In genomic region chr12:53975019-53975815, GRCh38 we compare ENCODE assay signal across 11 cellular contexts. TPM values are rescaled to one million over a fixed set of nuclear protein-coding genes. Genes with fewer than 3 reads are reported as not detected.
A peak's percentile ranks its signal among the peaks of the same experiment; 100 is the strongest.
DNase-seq lines count a peak whose midpoint lies in the region; ATAC-seq, FAIRE-seq and TF ChIP-seq lines count a peak whose summit lies in the region.
"Had no signal": no experiment of that assay in that cellular context is flagged by ENCODE, and none has a peak within 500 bp of the region (broad histone marks: within the 10 kb centered on the region; RNA-seq: fewer than 3 reads in every experiment).

No MANE protein-coding gene starts in this region.

- H3K9me3 ChIP-seq in kidney (ENCODE audit: control insufficient read depth in 1 of 2, low read length in 2 of 2) (no peaks in the 10 kb centered on the region), thymus (ENCODE audit: control insufficient read depth) (no peaks in the 10 kb centered on the region)

- no peaks in the 10 kb centered on the region for H3K9me3 Mint-ChIP-seq in activated T-cell treated with anti-CD3 and anti-CD28 coated beads, Interleukin-2, amount 50 U/mL, for 72 hours

- H3K36me3 ChIP-seq in kidney (ENCODE audit: control insufficient read depth in 1 of 2, insufficient read depth in 2 of 2, low read length in 2 of 2), result no peaks in the 10 kb centered on the region
- no peaks in the 10 kb centered on the region for H3K36me3 ChIP-seq in thymus (ENCODE audit: control insufficient read depth, insufficient read depth)

- no peak overlapping the region for H3K27ac Mint-ChIP-seq in activated T-cell treated with anti-CD3 and anti-CD28 coated beads, Interleukin-2, amount 50 U/mL, for 72 hours

- H3K27ac ChIP-seq in VCaP, result peak overlapping the region; percentile 56; the same call in 1 of the 2 replicates
- H3K27ac ChIP-seq in kidney (ENCODE audit: low read depth in 2 of 2, low read length in 2 of 2), result no peak overlapping the region
- H3K27ac ChIP-seq in thymus (ENCODE audit: low read depth), result no peak overlapping the region

- no peak for FAIRE-seq in kidney (lab: Jason Lieb, UNC)

- DNase-seq in activated T-cell treated with anti-CD3 and anti-CD28 coated beads, Interleukin-2, amount 50 U/mL, for 72 hours, result no peak
- no peak for DNase-seq in activated T-cell treated with anti-CD3 and anti-CD28 coated beads for 4 hours
- DNase-seq in kidney, result no peak
- DNase-seq in GF-D8 (lab: John Stamatoyannopoulos, UW), result no peak
- no peak for DNase-seq in stimulated activated CD4-positive, alpha-beta T cell treated with anti-CD3 and anti-CD28 coated beads, Interleukin-2, amount 100 ng/mL, for 24 hours
- DNase-seq: activated CD8-positive, alpha-beta memory T cell treated with anti-CD3 and anti-CD28 coated beads, Interleukin-2, amount 50 U/mL, for 4 hours; DMS79 had no signal

- H3K4me3 ChIP-seq in kidney (ENCODE audit: low read length in 2 of 2) (peak overlapping the region; percentile 24 to 49), thymus (ENCODE audit: low read length) (peak overlapping the region; percentile 30)

- H3K27me3 Mint-ChIP-seq in activated T-cell treated with anti-CD3 and anti-CD28 coated beads, Interleukin-2, amount 50 U/mL, for 72 hours (ENCODE audit: low read depth), result peaks cover 85% of the 10 kb centered on the region

- intact Hi-C loops in kidney (cut with DNase I), result no loop called here

- whole genome bisulfite sequencing in thymus, result 4% methylated on average over 49 of the region's 49 CpGs

- peaks cover 3% of the 10 kb centered on the region in 2 donors for H3K36me3 Mint-ChIP-seq in activated T-cell treated with anti-CD3 and anti-CD28 coated beads, Interleukin-2, amount 50 U/mL, for 72 hours (ENCODE audit: insufficient read depth in 2 of 2)

- H3K4me1 Mint-ChIP-seq in activated T-cell treated with anti-CD3 and anti-CD28 coated beads, Interleukin-2, amount 50 U/mL, for 72 hours (ENCODE audit: low read depth), result peaks cover 19% of the 10 kb centered on the region

- H3K4me1 ChIP-seq in kidney (ENCODE audit: control insufficient read depth in 1 of 2, insufficient read depth in 1 of 2, low read depth in 1 of 2, low read length in 2 of 2), result peaks cover 0 to 5% of the 10 kb centered on the region in 2 donors
- no peaks in the 10 kb centered on the region for H3K4me1 ChIP-seq in thymus (ENCODE audit: control insufficient read depth, insufficient read depth, low read length)

- TF ChIP-seq CTCF in VCaP (conservative IDR thresholded peaks at IDR 0.05) (no peak), kidney (IDR thresholded peaks at IDR 0.05; ENCODE audit: borderline replicate concordance, extremely low read depth, insufficient read depth) (no peak)

- ATAC-seq in activated T-cell treated with anti-CD3 and anti-CD28 coated beads, Interleukin-2, amount 50 U/mL, for 72 hours (replicated peaks in 1 of 2), result no peak
- ATAC-seq in HG03439 (IDR thresholded peaks at IDR 0.05; ENCODE audit: unreplicated experiment), result no peak

- peak overlapping the region; percentile 63 to 77 for H3K4me3 Mint-ChIP-seq in activated T-cell treated with anti-CD3 and anti-CD28 coated beads, Interleukin-2, amount 50 U/mL, for 72 hours

- H3K9ac ChIP-seq in kidney (ENCODE audit: low read length in 2 of 2), result no peak overlapping the region

- H3K27me3 ChIP-seq in thymus (ENCODE audit: control insufficient read depth, insufficient read depth), result peaks cover 87% of the 10 kb centered on the region

RNA-seq across cellular contexts. Expression of gene HOTAIR, which starts 0.5 kb away (rescaled TPM):
- total RNA-seq in activated T-cell treated with anti-CD3 and anti-CD28 coated beads, Interleukin-2, amount 50 U/mL, for 72 hours, result not detected
- total RNA-seq in kidney, result 0.76 TPM
- polyA plus RNA-seq in kidney (ENCODE audit: insufficient read depth, low read depth, low replicate concordance) (0.52 TPM), thymus (0.25 TPM)
- polyA plus RNA-seq: esophagus had no signal

RNA-seq across cellular contexts. Expression of gene HOXC11, which starts 2.3 kb away (rescaled TPM):
- total RNA-seq in activated T-cell treated with anti-CD3 and anti-CD28 coated beads, Interleukin-2, amount 50 U/mL, for 72 hours, result not detected
- total RNA-seq in kidney, result 1.4 TPM
- polyA plus RNA-seq in kidney (ENCODE audit: insufficient read depth, low read depth, low replicate concordance), result 0.75 TPM
- 0.21 TPM for polyA plus RNA-seq in thymus
- polyA plus RNA-seq: esophagus had no signal

RNA-seq across cellular contexts. Expression of gene HOXC10, which starts 9.7 kb away (rescaled TPM):
- total RNA-seq in activated T-cell treated with anti-CD3 and anti-CD28 coated beads, Interleukin-2, amount 50 U/mL, for 72 hours, result not detected
- 50.7 TPM for total RNA-seq in kidney
- polyA plus RNA-seq in kidney (ENCODE audit: insufficient read depth, low read depth, low replicate concordance) (49.7 TPM), thymus (0.14 TPM)

RNA-seq across cellular contexts. Expression of gene HOXC12, which starts 20.5 kb away (rescaled TPM):
- total RNA-seq in activated T-cell treated with anti-CD3 and anti-CD28 coated beads, Interleukin-2, amount 50 U/mL, for 72 hours, result not detected
- total RNA-seq in kidney, result not detected
- polyA plus RNA-seq in kidney (ENCODE audit: insufficient read depth, low read depth, low replicate concordance), result not detected
- 0.07 TPM for polyA plus RNA-seq in thymus
- polyA plus RNA-seq: esophagus had no signal

RNA-seq across cellular contexts. Expression of gene HOXC9, which starts 24.7 kb away (rescaled TPM):
- total RNA-seq in activated T-cell treated with anti-CD3 and anti-CD28 coated beads, Interleukin-2, amount 50 U/mL, for 72 hours, result not detected
- total RNA-seq in kidney, result 16.5 TPM
- polyA plus RNA-seq in kidney (ENCODE audit: insufficient read depth, low read depth, low replicate concordance) (11.7 TPM), thymus (0.43 TPM)

Comparison
In these comparisons a context has a peak if more than half of its experiments do, and no peak if none do; other contexts are left out.
1. RNA of gene HOXC10, which starts 9.7 kb away (total RNA-seq): 50.7 TPM in kidney (single experiment); not detected in activated T-cell treated with anti-CD3 and anti-CD28 coated beads, Interleukin-2, amount 50 U/mL, for 72 hours; every median in the first group is over 10 times any median in the second.